ENCODE assay signal across 10 cellular contexts in the genomic region with DNA sequence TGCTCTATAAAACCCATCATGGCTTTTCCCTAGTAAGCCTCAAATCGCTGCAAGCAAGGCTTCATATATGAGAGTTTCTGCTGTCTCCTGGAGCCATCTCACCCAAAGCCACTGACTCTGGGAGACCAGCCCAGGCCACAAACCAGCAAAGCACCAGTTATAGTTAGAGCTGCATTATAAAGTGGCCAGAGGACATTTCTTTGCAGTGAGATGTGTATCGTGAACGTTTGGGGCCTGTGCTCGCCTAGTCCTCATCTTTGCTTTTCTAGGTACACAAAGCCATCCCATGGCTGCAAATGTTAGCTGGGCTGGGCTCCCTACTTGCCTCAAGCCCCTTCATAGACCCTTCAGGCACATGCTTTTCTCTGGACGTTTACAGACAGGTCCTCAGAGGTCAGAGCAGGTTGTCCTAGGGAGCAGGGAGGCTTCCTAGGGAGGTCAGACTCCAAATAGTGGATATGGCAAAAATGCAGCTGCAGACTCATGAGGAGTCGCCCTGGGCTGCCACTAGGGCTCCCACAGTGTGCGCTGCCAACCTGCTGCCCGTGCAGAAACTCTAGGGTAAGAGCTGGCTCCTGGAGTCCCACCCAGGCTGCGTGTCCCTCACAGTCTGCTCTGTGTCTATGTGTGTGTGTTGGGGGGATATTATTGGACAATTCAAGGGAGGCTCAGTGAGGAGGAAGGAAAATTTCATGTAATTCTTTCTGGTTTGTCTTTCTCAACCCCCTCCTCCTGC.
DNase-seq lines count a peak whose midpoint lies in the region; ATAC-seq, FAIRE-seq and TF ChIP-seq lines count a peak whose summit lies in the region.
"Had no signal": no experiment of that assay in that cellular context is flagged by ENCODE, and none has a peak within 500 bp of the region (broad histone marks: within the 10 kb centered on the region; RNA-seq: fewer than 3 reads in every experiment).

No MANE protein-coding gene starts in this region.

- H4K20me1 ChIP-seq in DOHH2 (ENCODE audit: control insufficient read depth, insufficient read depth, low read depth, low read length), result peaks cover 7% of the 10 kb centered on the region; the same call in 1 of the 2 replicates

- 80 to 91% methylated on average over 5 to 9 of the region's 9 CpGs for WGBS in body of pancreas, 2 donors

- ATAC-seq in GM19351 (IDR thresholded peaks at IDR 0.05; ENCODE audit: unreplicated experiment) (peak; percentile 33), HG02885 (IDR thresholded peaks at IDR 0.05; ENCODE audit: poor library complexity, unreplicated experiment) (peak; percentile 50), body of pancreas (no peak)

- TF ChIP-seq CTCF in DOHH2 (IDR thresholded peaks at IDR 0.05; ENCODE audit: low read depth, low read length, poor library complexity, severe bottlenecking), result no peak
- TF ChIP-seq CTCF in body of pancreas (IDR thresholded peaks at IDR 0.05), result no peak

- intact Hi-C loops in body of pancreas (cut with DNase I), result no loop called here

- H3K36me3 ChIP-seq in DOHH2 (ENCODE audit: control insufficient read depth, low read length) (peaks cover 42% of the 10 kb centered on the region), body of pancreas (replicated peaks in 1 of 2; ENCODE audit: insufficient read depth in 1 of 2, low read depth in 2 of 2) (no peaks in the 10 kb centered on the region)

- FAIRE-seq in RCC 7860 (lab: Jason Lieb, UNC), result no peak

- peaks cover 4% of the 10 kb centered on the region; the same call in 1 of the 2 replicates for H3F3A ChIP-seq in DOHH2 (ENCODE audit: control insufficient read depth, insufficient read depth)

- H3K4me1 ChIP-seq in DOHH2 (ENCODE audit: control insufficient read depth, low read length) (peaks cover 50% of the 10 kb centered on the region), body of pancreas (peaks cover 11% of the 10 kb centered on the region)

- peak overlapping the region; percentile 80 for H3K4me2 ChIP-seq in DOHH2 (ENCODE audit: low read length)

- peaks cover 46% of the 10 kb centered on the region for H3K79me2 ChIP-seq in DOHH2 (ENCODE audit: control insufficient read depth, low read length)

- TF ChIP-seq POLR2A in body of pancreas (IDR thresholded peaks at IDR 0.05), result no peak

- H3K27ac ChIP-seq in DOHH2 (ENCODE audit: low read depth, low read length) (peak overlapping the region; percentile 19), body of pancreas (no peak overlapping the region)

- no peaks in the 10 kb centered on the region for H3K9me3 ChIP-seq in DOHH2 (ENCODE audit: control insufficient read depth, insufficient read depth, low read length)
- H3K9me3 ChIP-seq in body of pancreas, result no peaks in the 10 kb centered on the region

- no peaks in the 10 kb centered on the region for H3K9me2 ChIP-seq in DOHH2 (replicated peaks; ENCODE audit: control insufficient read depth, low read length)

- DNase-seq in RCC 7860 (ENCODE audit: low spot score), result peak; percentile 94
- no peak for DNase-seq in NCI-H526 (lab: John Stamatoyannopoulos, UW)
- no peak for DNase-seq in body of pancreas
- DNase-seq in activated gamma-delta T cell (lab: John Stamatoyannopoulos, UW), result no peak
- no peak for DNase-seq in AG08396 (ENCODE audit: low spot score)
- DNase-seq: NCI-H1092, SHP77 treated with DMSO at 0.1 percent for 48 hours had no signal

- peak overlapping the region; percentile 71 for H3K4me3 ChIP-seq in DOHH2 (ENCODE audit: low read length)
- H3K4me3 ChIP-seq in body of pancreas, result no peak overlapping the region

- H3K27me3 ChIP-seq in DOHH2 (ENCODE audit: control insufficient read depth, low read length) (no peaks in the 10 kb centered on the region), body of pancreas (no peaks in the 10 kb centered on the region)
